In the genomic region with DNA sequence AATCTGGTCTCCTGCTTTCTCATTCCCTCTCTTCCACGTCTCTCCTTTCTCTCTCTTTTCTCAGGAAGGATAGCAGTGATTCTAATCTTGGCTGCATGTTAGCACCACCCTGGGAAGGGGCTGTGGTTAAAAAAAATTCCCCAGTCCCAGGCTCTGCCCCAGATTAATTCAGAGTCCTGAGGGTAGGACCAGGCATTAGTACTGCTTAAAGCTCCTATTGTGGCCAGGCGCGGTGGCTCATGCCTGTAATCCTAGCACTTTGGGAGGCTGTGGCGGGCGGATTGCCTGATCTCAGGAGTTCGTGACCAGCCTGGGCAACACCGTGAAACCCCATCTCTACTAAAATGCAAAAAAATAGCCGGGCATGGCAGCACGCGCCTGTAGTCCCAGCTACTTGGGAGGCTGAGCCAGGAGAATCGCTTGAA, we compare ENCODE assay signal across 1 cellular context.
TF ChIP-seq lines count a peak whose summit lies in the region.

No MANE protein-coding gene starts in this region.

TF ChIP-seq in liver, 16 proteins besides CTCF, POLR2A, EP300 and RAD21 (continued from another document):
- TF ChIP-seq REST (IDR thresholded peaks at IDR 0.05) (no peak), TAF1 (conservative IDR thresholded peaks at IDR 0.05) (no peak), FOXA1 (IDR thresholded peaks at IDR 0.05) (no peak), FOXA2 (IDR thresholded peaks at IDR 0.05) (no peak)
